ENCODE assay signal across 22 cellular contexts in genomic region chr3:176286456-176287115, GRCh38.
DNase-seq lines count a peak whose midpoint lies in the region; ATAC-seq, FAIRE-seq and TF ChIP-seq lines count a peak whose summit lies in the region.
"Had no signal": no experiment of that assay in that cellular context is flagged by ENCODE, and none has a peak within 500 bp of the region (broad histone marks: within the 10 kb centered on the region; RNA-seq: fewer than 3 reads in every experiment).

No MANE protein-coding gene starts in this region.

- H3K4me3 Mint-ChIP-seq in mesothelial cell of epicardium = no peak overlapping the region
- H3K4me3 Mint-ChIP-seq: B cell; CD4-positive, alpha-beta memory T cell; T-cell had no signal

- H3K4me1 Mint-ChIP-seq in mesothelial cell of epicardium = no peaks in the 10 kb centered on the region
- H3K4me1 Mint-ChIP-seq: B cell; CD4-positive, alpha-beta memory T cell; T-cell had no signal

- H3K27me3 ChIP-seq in BE2C = no peaks in the 10 kb centered on the region

- H3K36me3 Mint-ChIP-seq in mesothelial cell of epicardium = no peaks in the 10 kb centered on the region
- H3K36me3 Mint-ChIP-seq: CD4-positive, alpha-beta memory T cell; T-cell had no signal

- peak; percentile 30 for FAIRE-seq in H54 (lab: Jason Lieb, UNC)
- FAIRE-seq: HepG2 had no signal

- H3K27ac Mint-ChIP-seq in mesothelial cell of epicardium = peak overlapping the region; percentile 1
- H3K27ac Mint-ChIP-seq: B cell; CD4-positive, alpha-beta memory T cell; T-cell had no signal

- H3K9me3 ChIP-seq in BE2C = no peaks in the 10 kb centered on the region

- peaks cover 6% of the 10 kb centered on the region for H3K4me1 ChIP-seq in BE2C

- H3K36me3 ChIP-seq in BE2C = no peaks in the 10 kb centered on the region

- peaks cover 4% of the 10 kb centered on the region for H3K9me3 Mint-ChIP-seq in mesothelial cell of epicardium

- TF ChIP-seq POLR2A in H54 (IDR thresholded peaks at IDR 0.05; ENCODE audit: low read depth, low read length) = no peak

- ATAC-seq in GM18861 (IDR thresholded peaks at IDR 0.05; ENCODE audit: unreplicated experiment) (no peak), HG03520 (IDR thresholded peaks at IDR 0.05; ENCODE audit: unreplicated experiment) (no peak)
- ATAC-seq: HepG2, SK-N-SH treated with all-trans-retinoic acid at 6 μM for 48 hours, T-cell had no signal

- no peak for DNase-seq in H54 (ENCODE audit: insufficient read length, low spot score)
- peak; percentile 35 for DNase-seq in dedifferentiated amniotic fluid mesenchymal stem cell (ENCODE audit: extremely low spot score)
- no peak for DNase-seq in mesothelial cell of epicardium (ENCODE audit: low spot score in 2 of 2, unreplicated experiment in 2 of 2)
- DNase-seq in COLO829 (ENCODE audit: low spot score) = no peak
- no peak for DNase-seq in BE2C
- DNase-seq: Calu3; CD4-positive, alpha-beta memory T cell; DMS53; GOT3; KG1; MV-4-11; NCI-H187 treated with DMSO at 0.1 percent for 48 hours; NCI-H2227 treated with DMSO at 0.1 percent for 48 hours; NCI-H510A treated with DMSO at 0.1 percent for 48 hours; NCI-H82; SIG-M5; T-cell had no signal

- H3K4me3 ChIP-seq in BE2C (ENCODE audit: low read depth, low read length) = no peak overlapping the region

- H3K27me3 Mint-ChIP-seq in mesothelial cell of epicardium (ENCODE audit: low read depth) = no peaks in the 10 kb centered on the region
- H3K27me3 Mint-ChIP-seq: B cell; CD4-positive, alpha-beta memory T cell; T-cell had no signal

- TF ChIP-seq CTCF in mesothelial cell of epicardium (IDR thresholded peaks at IDR 0.05; ENCODE audit: unreplicated experiment) = no peak
- TF ChIP-seq CTCF in BE2C (IDR thresholded peaks at IDR 0.05; ENCODE audit: low read depth, low read length) = no peak
